28 cellular contexts compared by ENCODE assay signal in the genomic region with DNA sequence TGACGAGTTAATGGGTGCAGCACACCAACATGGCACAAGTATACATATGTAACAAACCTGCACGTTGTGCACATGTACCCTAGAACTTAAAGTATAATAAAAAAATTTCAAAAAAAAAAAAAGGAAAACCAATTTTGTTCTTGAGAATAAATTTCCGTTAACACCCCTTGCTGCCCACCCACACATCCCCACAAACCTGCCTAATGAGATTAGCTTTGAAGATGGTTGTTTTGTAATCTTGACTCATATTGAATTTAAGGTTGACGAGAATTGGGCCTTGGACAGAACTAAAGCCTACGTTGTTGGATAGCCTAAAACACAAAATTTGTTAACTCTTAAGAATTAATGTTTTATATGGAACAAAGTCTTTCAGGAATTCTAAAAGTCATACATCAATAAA. TPM values are rescaled to one million over a fixed set of nuclear protein-coding genes. Genes with fewer than 3 reads are reported as not detected.
"Had no signal": no experiment of that assay in that cellular context is flagged by ENCODE, and none has a peak within 500 bp of the region (broad histone marks: within the 10 kb centered on the region; RNA-seq: fewer than 3 reads in every experiment).

No MANE protein-coding gene starts in this region.

- H3K4me1 Mint-ChIP-seq: activated B cell treated with CpG ODN at 0.5 μM for 24 hours; activated CD4-positive, alpha-beta T cell treated with anti-CD3 and anti-CD28 coated beads for 36 hours; activated naive CD8-positive, alpha-beta T cell treated with anti-CD3 and anti-CD28 coated beads, Interleukin-2, amount 50 U/mL, for 24 hours; immature natural killer cell; naive thymus-derived CD8-positive, alpha-beta T cell; T-helper 17 cell had no signal

- H3K4me1 ChIP-seq: body of pancreas, esophagus muscularis mucosa, left lung, parathyroid adenoma, right lobe of liver, stomach, suprapubic skin, tibial nerve, uterus had no signal

- ATAC-seq: activated CD4-positive, alpha-beta T cell treated with anti-CD3 and anti-CD28 coated beads for 36 hours; activated naive CD8-positive, alpha-beta T cell treated with anti-CD3 and anti-CD28 coated beads, Interleukin-2, amount 50 U/mL, for 24 hours; body of pancreas; naive thymus-derived CD8-positive, alpha-beta T cell; right lobe of liver; stimulated activated memory B cell treated with anti-CD40 and anti-IgM and Interleukin-4, amounts not matched to agents 10 μg/mL and 1 μg/mL and 100 μg/mL, for 72 hours; T-helper 17 cell had no signal

- H3K36me3 ChIP-seq: esophagus muscularis mucosa, left lung, neutrophil, right lobe of liver, stomach, suprapubic skin, tibial nerve, uterus had no signal

- H3K4me3 Mint-ChIP-seq: activated B cell treated with CpG ODN at 0.5 μM for 24 hours; activated CD4-positive, alpha-beta T cell treated with anti-CD3 and anti-CD28 coated beads for 36 hours; activated naive CD8-positive, alpha-beta T cell treated with anti-CD3 and anti-CD28 coated beads, Interleukin-2, amount 50 U/mL, for 24 hours; immature natural killer cell; mesothelial cell of epicardium; naive thymus-derived CD8-positive, alpha-beta T cell; stimulated activated memory B cell treated with anti-CD40 and anti-IgM and Interleukin-4, amounts not matched to agents 10 μg/mL and 1 μg/mL and 100 μg/mL, for 72 hours; T-helper 17 cell had no signal

- H3K9me3 ChIP-seq: body of pancreas, esophagus muscularis mucosa, left lung, neutrophil, right lobe of liver, stomach, suprapubic skin, tibial nerve, uterus had no signal

- H3K9me3 Mint-ChIP-seq: activated B cell treated with CpG ODN at 0.5 μM for 24 hours; activated naive CD8-positive, alpha-beta T cell treated with anti-CD3 and anti-CD28 coated beads, Interleukin-2, amount 50 U/mL, for 24 hours; mesothelial cell of epicardium; stimulated activated memory B cell treated with anti-CD40 and anti-IgM and Interleukin-4, amounts not matched to agents 10 μg/mL and 1 μg/mL and 100 μg/mL, for 72 hours had no signal

- H3K27me3 ChIP-seq: body of pancreas, esophagus muscularis mucosa, hepatocyte, left lung, neutrophil, right lobe of liver, stomach, suprapubic skin, tibial nerve, uterus had no signal

- H3K4me2 ChIP-seq: hepatocyte had no signal

- H3K9ac ChIP-seq: parathyroid adenoma had no signal

- H2AFZ ChIP-seq: hepatocyte, parathyroid adenoma had no signal

- H3K4me3 ChIP-seq: body of pancreas, esophagus muscularis mucosa, hepatocyte, left lung, lung, right lobe of liver, skin epidermis, stomach, suprapubic skin, tibial nerve, uterus had no signal

- H3K27ac ChIP-seq: body of pancreas, esophagus muscularis mucosa, hepatocyte, left lung, neutrophil, parathyroid adenoma, right lobe of liver, skin epidermis, stomach, suprapubic skin, tibial nerve, uterus had no signal

- DNase-seq: activated B cell treated with CpG ODN at 0.5 μM for 24 hours; activated CD4-positive, alpha-beta T cell treated with anti-CD3 and anti-CD28 coated beads for 36 hours; activated CD4-positive, alpha-beta T cell treated with anti-CD3 and anti-CD28 coated beads, Interleukin-2, amount 50 U/mL, for 48 hours; activated effector memory CD4-positive, alpha-beta T cell treated with anti-CD3 and anti-CD28 coated beads, Interleukin-2, amount 50 U/mL, for 16 hours; activated naive CD4-positive, alpha-beta T cell treated with anti-CD3 and anti-CD28 coated beads, Interleukin-2, amount 50 U/mL, for 16 hours; activated naive CD8-positive, alpha-beta T cell treated with anti-CD3 and anti-CD28 coated beads, Interleukin-2, amount 50 U/mL, for 24 hours; body of pancreas; central memory CD4-positive, alpha-beta T cell; effector memory CD4-positive, alpha-beta T cell; glutamatergic neuron; immature natural killer cell; naive thymus-derived CD8-positive, alpha-beta T cell; right lobe of liver; stimulated activated CD4-positive, alpha-beta T cell treated with anti-CD3 and anti-CD28 coated beads, Interleukin-2, amount 100 ng/mL, for 24 hours; stomach; T-helper 17 cell; uterus had no signal

- H3K79me2 ChIP-seq: hepatocyte, parathyroid adenoma had no signal

- H3K36me3 Mint-ChIP-seq: mesothelial cell of epicardium; naive thymus-derived CD8-positive, alpha-beta T cell; stimulated activated memory B cell treated with anti-CD40 and anti-IgM and Interleukin-4, amounts not matched to agents 10 μg/mL and 1 μg/mL and 100 μg/mL, for 72 hours had no signal

- H3K27ac Mint-ChIP-seq: activated B cell treated with CpG ODN at 0.5 μM for 24 hours; activated CD4-positive, alpha-beta T cell treated with anti-CD3 and anti-CD28 coated beads for 36 hours; activated naive CD8-positive, alpha-beta T cell treated with anti-CD3 and anti-CD28 coated beads, Interleukin-2, amount 50 U/mL, for 24 hours; immature natural killer cell; mesothelial cell of epicardium; naive thymus-derived CD8-positive, alpha-beta T cell; stimulated activated memory B cell treated with anti-CD40 and anti-IgM and Interleukin-4, amounts not matched to agents 10 μg/mL and 1 μg/mL and 100 μg/mL, for 72 hours; T-helper 17 cell had no signal

- H3K27me3 Mint-ChIP-seq: activated B cell treated with CpG ODN at 0.5 μM for 24 hours; activated CD4-positive, alpha-beta T cell treated with anti-CD3 and anti-CD28 coated beads for 36 hours; activated naive CD8-positive, alpha-beta T cell treated with anti-CD3 and anti-CD28 coated beads, Interleukin-2, amount 50 U/mL, for 24 hours; naive thymus-derived CD8-positive, alpha-beta T cell; stimulated activated memory B cell treated with anti-CD40 and anti-IgM and Interleukin-4, amounts not matched to agents 10 μg/mL and 1 μg/mL and 100 μg/mL, for 72 hours; T-helper 17 cell had no signal

RNA-seq across cellular contexts. Expression of gene SYT1, which starts 52.9 kb away (rescaled TPM):
- total RNA-seq: activated CD4-positive, alpha-beta T cell treated with anti-CD3 and anti-CD28 coated beads for 36 hours; naive thymus-derived CD8-positive, alpha-beta T cell; T-helper 17 cell had no signal
- polyA plus RNA-seq: immature natural killer cell; naive thymus-derived CD8-positive, alpha-beta T cell had no signal
